18 cellular contexts compared by ENCODE assay signal in the genomic region with DNA sequence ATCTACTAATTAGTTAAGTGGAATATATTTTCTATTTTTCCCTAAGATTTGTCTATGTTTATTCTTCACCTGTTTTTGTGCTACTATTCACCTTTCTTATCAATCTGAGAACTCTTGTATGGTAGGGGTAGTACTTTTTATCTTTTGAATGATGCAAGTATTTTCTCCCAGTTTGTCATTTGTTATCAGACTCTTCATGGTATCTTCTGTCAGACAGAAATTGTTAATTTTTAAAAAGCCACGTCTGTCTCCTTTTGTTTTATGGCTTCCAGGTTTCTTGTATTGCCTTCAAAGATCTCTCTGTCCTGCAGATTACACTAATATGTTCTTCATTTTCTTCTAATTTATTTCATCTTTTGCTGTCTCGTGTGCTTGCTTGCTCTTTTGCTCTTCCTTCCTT.
"Had no signal": no experiment of that assay in that cellular context is flagged by ENCODE, and none has a peak within 500 bp of the region (broad histone marks: within the 10 kb centered on the region; RNA-seq: fewer than 3 reads in every experiment).

No MANE protein-coding gene starts in this region.

- H3K27me3 Mint-ChIP-seq: IgD-negative memory B cell had no signal

- H3K9me3 Mint-ChIP-seq: IgD-negative memory B cell had no signal

- ATAC-seq: Panc1, PC-3 had no signal

- DNase-seq: KBM-7, MV-4-11, NCI-H1048, NCI-H1105, NCI-H1417, NCI-H1436 treated with DMSO at 0.1 percent for 48 hours, NCI-H1694, NCI-H187 treated with DMSO at 0.1 percent for 48 hours, NCI-H2029 treated with DMSO at 0.1 percent for 48 hours, NCI-H2171 treated with DMSO at 0.1 percent for 48 hours, NCI-H524 treated with DMSO at 0.1 percent for 48 hours, NCI-H69, NCI-H774, PC-3, SHP77, SK-N-SH had no signal

- H3K4me3 Mint-ChIP-seq: IgD-negative memory B cell had no signal
